9 cellular contexts compared by ENCODE assay signal in genomic region chr10:35136263-35136815, GRCh38. TPM values are rescaled to one million over a fixed set of nuclear protein-coding genes. Genes with fewer than 3 reads are reported as not detected.
DNase-seq lines count a peak whose midpoint lies in the region; ATAC-seq and TF ChIP-seq lines count a peak whose summit lies in the region.
"Had no signal": no experiment of that assay in that cellular context is flagged by ENCODE, and none has a peak within 500 bp of the region (broad histone marks: within the 10 kb centered on the region; RNA-seq: fewer than 3 reads in every experiment).

No MANE protein-coding gene starts in this region.

- no peak for TF ChIP-seq POLR2A in ovary (IDR thresholded peaks at IDR 0.05)

- TF ChIP-seq RAD21 in SK-N-SH (IDR thresholded peaks at IDR 0.05; ENCODE audit: low read length), result no peak

- TF ChIP-seq EP300 in SK-N-SH (IDR thresholded peaks at IDR 0.05; ENCODE audit: borderline replicate concordance in 1 of 2, low read depth in 1 of 2, low read length in 1 of 2), result no peak
- no peak for TF ChIP-seq EP300 in ovary (IDR thresholded peaks at IDR 0.05)

- DNase-seq in SK-N-SH (no peak), left ventricle myocardium superior (no peak), retina (no peak), ovary (no peak)
- DNase-seq in stimulated activated CD8-positive, alpha-beta memory T cell treated with anti-CD3 and anti-CD28 coated beads, Interleukin-4, amount 100 ng/mL, for 48 hours, result no peak

- peaks cover 29% of the 10 kb centered on the region; the same call in 1 of the 2 replicates for H3K79me2 ChIP-seq in SK-N-SH (ENCODE audit: insufficient read depth)

- H4K20me1 ChIP-seq in SK-N-SH (ENCODE audit: insufficient read depth), result no peaks in the 10 kb centered on the region

- TF ChIP-seq CTCF in SK-N-SH (IDR thresholded peaks at IDR 0.05) (no peak), ovary (IDR thresholded peaks at IDR 0.05) (no peak)

- POLR2A ChIA-PET in SK-N-SH (lab: Yijun Ruan, JAX), result no interaction called here

- H3K27me3 ChIP-seq in SK-N-SH (ENCODE audit: insufficient read depth) (no peaks in the 10 kb centered on the region), ovary (no peaks in the 10 kb centered on the region)

- no peak overlapping the region for H3K9ac ChIP-seq in SK-N-SH

- no peaks in the 10 kb centered on the region for H3K36me3 ChIP-seq in SK-N-SH (replicated peaks in 1 of 2; ENCODE audit: control insufficient read depth in 1 of 2, insufficient read depth in 2 of 2, low read length in 1 of 2)
- H3K36me3 ChIP-seq in ovary, result no peaks in the 10 kb centered on the region

- CTCF ChIA-PET in SK-N-SH (lab: Yijun Ruan, JAX), result no interaction called here

- peaks cover 0 to under 1% of the 10 kb centered on the region in 2 experiments; a peak in 1 of 4 replicates for H3K4me1 ChIP-seq in SK-N-SH (ENCODE audit: control insufficient read depth in 1 of 2, insufficient read depth in 2 of 2, low read depth in 1 of 2, low read length in 1 of 2)
- H3K4me1 ChIP-seq in ovary (ENCODE audit: insufficient read depth), result no peaks in the 10 kb centered on the region

- H3K4me3 ChIP-seq in SK-N-SH (ENCODE audit: low read depth in 2 of 2, low read length in 1 of 2) (no peak overlapping the region), ovary (no peak overlapping the region)
- H3K4me3 ChIP-seq: lung had no signal

- 0 out of 2 replicates have a peak, but pooled peaks cover 3% of the 10 kb centered on the region for H3K9me2 ChIP-seq in SK-N-SH

- no peak overlapping the region for H3K4me2 ChIP-seq in SK-N-SH

- whole genome bisulfite sequencing in SK-N-SH (ENCODE audit: low lambda C conversion rate), result 75% methylated on average over 4 of the region's 4 CpGs
- 82 to 89% (median 87%) methylated on average over 4 of the region's 4 CpGs for WGBS in ovary, 3 donors

- no peaks in the 10 kb centered on the region for H3F3A ChIP-seq in SK-N-SH (replicated peaks; ENCODE audit: insufficient read depth)

- intact Hi-C loops in left ventricle myocardium superior (cut with micrococcal nuclease) (no loop called here), ovary (cut with DNase I) (no loop called here)

- H3K9me3 ChIP-seq in SK-N-SH, result no peaks in the 10 kb centered on the region
- no peaks in the 10 kb centered on the region for H3K9me3 ChIP-seq in ovary

- no peak overlapping the region for H2AFZ ChIP-seq in SK-N-SH (ENCODE audit: low read depth)

- ATAC-seq in SK-N-SH treated with all-trans-retinoic acid at 6 μM for 48 hours (peak; percentile 20; the same call in 2 of the 3 replicates), GM21528 (IDR thresholded peaks at IDR 0.05; ENCODE audit: low FRiP score, unreplicated experiment) (peak; percentile 45), HG03565 (IDR thresholded peaks at IDR 0.05; ENCODE audit: unreplicated experiment) (peak; percentile 50), left ventricle myocardium superior (peak; percentile 18)

- H3K27ac ChIP-seq in SK-N-SH (ENCODE audit: low read depth in 2 of 2, low read length in 1 of 2), result no peak overlapping the region
- H3K27ac ChIP-seq in ovary, result no peak overlapping the region

TF ChIP-seq in SK-N-SH treated with all-trans-retinoic acid at 6 μM for 48 hours, 23 proteins besides CTCF, POLR2A, EP300 and RAD21:
- TF ChIP-seq ZNF70 (CRISPR knock-in tag; IDR thresholded peaks at IDR 0.05) (no peak), ZFP3 (CRISPR knock-in tag; IDR thresholded peaks at IDR 0.05) (no peak), CSDC2 (CRISPR knock-in tag; IDR thresholded peaks at IDR 0.05) (no peak), PATZ1 (CRISPR knock-in tag; IDR thresholded peaks at IDR 0.05; ENCODE audit: borderline replicate concordance) (no peak), ZFP30 (CRISPR knock-in tag; IDR thresholded peaks at IDR 0.05) (no peak), TOX (CRISPR knock-in tag; IDR thresholded peaks at IDR 0.05; ENCODE audit: borderline replicate concordance) (no peak), GLIS3 (CRISPR knock-in tag; IDR thresholded peaks at IDR 0.05) (no peak)
TF ChIP-seq in SK-N-SH treated with all-trans-retinoic acid at 6 μM for 48 hours: peak in this region for 0.

TF ChIP-seq in SK-N-SH, 30 proteins besides CTCF, POLR2A, EP300 and RAD21:
- no peak for TF ChIP-seq ELF1 (IDR thresholded peaks at IDR 0.05)
- no peak for TF ChIP-seq TEAD4 (IDR thresholded peaks at IDR 0.05; ENCODE audit: borderline replicate concordance, insufficient read depth)
- no peak for TF ChIP-seq POLR2AphosphoS5 (IDR thresholded peaks at IDR 0.05; ENCODE audit: low read depth, low read length)
TF ChIP-seq in SK-N-SH: peak in this region for 0.

RNA-seq across cellular contexts. Expression of gene CREM, which starts 9.7 kb away (rescaled TPM):
- polyA plus RNA-seq in SK-N-SH (2012; rRNA removed), result 41.4 TPM in 2 replicates
- 47.1 and 52.1 TPM in 2 replicates for polyA plus RNA-seq in SK-N-SH (2012; cell fraction: cytosol; rRNA removed)
- 15.7 and 28.2 TPM in 2 replicates for polyA plus RNA-seq in SK-N-SH (2012; cell fraction: nucleus; rRNA removed)
- 50.3 TPM for total RNA-seq in left ventricle myocardium superior
- total RNA-seq in ovary, result 10 to 100 TPM; 24.4 to 87.2 (median 66.3) TPM
- 10 to 100 TPM; 31.3 to 40.9 TPM for polyA plus RNA-seq in ovary

RNA-seq across cellular contexts. Expression of gene CUL2, which starts 46.2 kb away (rescaled TPM):
- polyA plus RNA-seq in SK-N-SH (2012; rRNA removed) (13.1 and 15.0 TPM in 2 replicates), ovary (10 to 100 TPM; 11.2 to 25.5 TPM)
- 20.3 and 22.2 TPM in 2 replicates for polyA plus RNA-seq in SK-N-SH (2012; cell fraction: cytosol; rRNA removed)
- polyA plus RNA-seq in SK-N-SH (2012; cell fraction: nucleus; rRNA removed), result 10.8 and 18.2 TPM in 2 replicates
- total RNA-seq in left ventricle myocardium superior (40.6 TPM), ovary (10 to 100 TPM; 10.5 to 33.0 (median 23.6) TPM)
